In genomic region chr6:14706378-14706929, GRCh38 we compare ENCODE assay signal across 8 cellular contexts.
DNase-seq lines count a peak whose midpoint lies in the region; ATAC-seq and TF ChIP-seq lines count a peak whose summit lies in the region.

No MANE protein-coding gene starts in this region.

- WGBS in right cardiac atrium, result 38% methylated on average over 12 of the region's 12 CpGs

- H3K4me1 Mint-ChIP-seq in naive thymus-derived CD8-positive, alpha-beta T cell, result peaks cover 0 to 13% (median 5%) of the 10 kb centered on the region in 4 donors

- H3K36me3 ChIP-seq in KOPT-K1 (ENCODE audit: insufficient read depth, low read length) (no peaks in the 10 kb centered on the region), OCI-LY7 (ENCODE audit: insufficient read depth, low read length) (no peaks in the 10 kb centered on the region)

- CTCF ChIA-PET in OCI-LY7 (lab: Charles Lee; ENCODE audit: unreplicated experiment), result no interaction called here

- DNase-seq in activated T-cell treated with anti-CD3 and anti-CD28 coated beads, Interleukin-2, amount 50 U/mL, for 48 hours, result peak; percentile 88 to 91
- DNase-seq in right cardiac atrium (peak; percentile 76 to 82 (median 77)), OCI-LY7 (ENCODE audit: low spot score) (no peak), NCI-H2196 (lab: John Stamatoyannopoulos, UW; ENCODE audit: unreplicated experiment) (no peak)
- peak; percentile 76 for DNase-seq in stimulated activated CD4-positive, alpha-beta T cell treated with anti-CD3 and anti-CD28 coated beads, Interleukin-2, amount 100 ng/mL, for 4 hours (ENCODE audit: low read depth)
- no peak for DNase-seq in naive thymus-derived CD8-positive, alpha-beta T cell

- H3K4me3 ChIP-seq in right cardiac atrium (ENCODE audit: low read length) (no peak overlapping the region), OCI-LY7 (ENCODE audit: low read depth, low read length, poor library complexity, severe bottlenecking) (no peak overlapping the region)

- H3K9me2 ChIP-seq in OCI-LY7 (ENCODE audit: insufficient read depth, low read length), result no peaks in the 10 kb centered on the region

- peak overlapping the region in 1 of 10 donors; percentile 20 for H3K27ac Mint-ChIP-seq in naive thymus-derived CD8-positive, alpha-beta T cell

- no peak overlapping the region for H3K4me3 Mint-ChIP-seq in naive thymus-derived CD8-positive, alpha-beta T cell

- H3K4me1 ChIP-seq in right cardiac atrium (ENCODE audit: control insufficient read depth, insufficient read depth, low read length) (peaks cover 8% of the 10 kb centered on the region), OCI-LY7 (ENCODE audit: insufficient read depth, low read length, poor library complexity, severe bottlenecking) (peaks cover 6% of the 10 kb centered on the region)

- peak; percentile 82 to 94 for ATAC-seq in right cardiac atrium
- no peak for ATAC-seq in naive thymus-derived CD8-positive, alpha-beta T cell
- ATAC-seq in GM18498 (IDR thresholded peaks at IDR 0.05; ENCODE audit: unreplicated experiment), result no peak

- H3K27ac ChIP-seq in KOPT-K1 (ENCODE audit: low read depth, low read length, poor library complexity, severe bottlenecking) (peak overlapping the region; percentile 32), right cardiac atrium (ENCODE audit: low read length) (peak overlapping the region; percentile 60), OCI-LY7 (ENCODE audit: low read depth, low read length, poor library complexity, severe bottlenecking) (no peak overlapping the region)

- no peaks in the 10 kb centered on the region for H3K79me2 ChIP-seq in OCI-LY7 (ENCODE audit: insufficient read depth, low read depth, low read length)

- peaks cover 3% of the 10 kb centered on the region for H3K9me3 ChIP-seq in KOPT-K1 (ENCODE audit: insufficient read depth, low read length, poor library complexity, severe bottlenecking)
- H3K9me3 ChIP-seq in right cardiac atrium (ENCODE audit: control insufficient read depth, low read length), result no peaks in the 10 kb centered on the region
- no peaks in the 10 kb centered on the region for H3K9me3 ChIP-seq in OCI-LY7 (ENCODE audit: low read length)

- H3K4me2 ChIP-seq in OCI-LY7 (ENCODE audit: low read length), result no peak overlapping the region

- no peak overlapping the region for H2AFZ ChIP-seq in OCI-LY7 (ENCODE audit: low read length)

- TF ChIP-seq CTCF in OCI-LY7 (conservative IDR thresholded peaks at IDR 0.05; ENCODE audit: low read length), result no peak

- peaks cover 0 to 4% (median 0%) of the 10 kb centered on the region in 9 donors for H3K9me3 Mint-ChIP-seq in naive thymus-derived CD8-positive, alpha-beta T cell

- no peaks in the 10 kb centered on the region for H4K20me1 ChIP-seq in OCI-LY7 (ENCODE audit: insufficient read depth, low read length)

- intact Hi-C loops in right cardiac atrium (cut with DNase I) (no loop called here), OCI-LY7 (cut with micrococcal nuclease; ENCODE audit: unreplicated experiment) (no loop called here)

- POLR2A ChIA-PET in naive thymus-derived CD8-positive, alpha-beta T cell (lab: Charles Lee), result no interaction called here
- POLR2A ChIA-PET in OCI-LY7 (lab: Charles Lee), result interaction anchor here (1.0 kb wide), 1 partner anchor 12 kb away, joined by 5 read pairs; no protein-coding TSS in a partner anchor

- no peaks in the 10 kb centered on the region for H3K27me3 Mint-ChIP-seq in naive thymus-derived CD8-positive, alpha-beta T cell

- BruUV-seq in OCI-LY7 (replicated peaks; lab: Mats Ljungman, UMichigan), result no TSS peak

- no peaks in the 10 kb centered on the region for H3K27me3 ChIP-seq in right cardiac atrium (ENCODE audit: control insufficient read depth, insufficient read depth)

- H3K36me3 Mint-ChIP-seq in naive thymus-derived CD8-positive, alpha-beta T cell, result no peaks in the 10 kb centered on the region

Comparison
In these comparisons a context has a peak if more than half of its experiments do, and no peak if none do; other contexts are left out.
1. DNase-seq: peak in activated T-cell treated with anti-CD3 and anti-CD28 coated beads, Interleukin-2, amount 50 U/mL, for 48 hours (2 of 2), right cardiac atrium (3 of 3) and stimulated activated CD4-positive, alpha-beta T cell treated with anti-CD3 and anti-CD28 coated beads, Interleukin-2, amount 100 ng/mL, for 4 hours (single experiment); none in naive thymus-derived CD8-positive, alpha-beta T cell (0 of 10), OCI-LY7 (single experiment) and NCI-H2196 (single experiment).
2. ATAC-seq: peak in right cardiac atrium (2 of 2); none in naive thymus-derived CD8-positive, alpha-beta T cell (0 of 2) and GM18498 (single experiment).